9 cellular contexts compared by ENCODE assay signal in genomic region chr17:46822388-46822921, GRCh38. TPM values are rescaled to one million over a fixed set of nuclear protein-coding genes. Genes with fewer than 3 reads are reported as not detected.
A peak's percentile ranks its signal among the peaks of the same experiment; 100 is the strongest.
DNase-seq lines count a peak whose midpoint lies in the region; ATAC-seq and TF ChIP-seq lines count a peak whose summit lies in the region.
"Had no signal": no experiment of that assay in that cellular context is flagged by ENCODE, and none has a peak within 500 bp of the region (broad histone marks: within the 10 kb centered on the region; RNA-seq: fewer than 3 reads in every experiment).

No MANE protein-coding gene starts in this region.

- intact Hi-C loops in CD14-positive monocyte (cut with micrococcal nuclease): no loop called here
- intact Hi-C loops in right lobe of liver (cut with DNase I): no loop called here

- no peak for TF ChIP-seq POLR2A in right lobe of liver (IDR thresholded peaks at IDR 0.05)

- ATAC-seq in right lobe of liver (peak; percentile 63 to 75 (median 66)), GM18858 (IDR thresholded peaks at IDR 0.05; ENCODE audit: unreplicated experiment) (no peak)

- DNase-seq in CD14-positive monocyte (ENCODE audit: low spot score): no peak
- peak; percentile 43 for DNase-seq in KBM-7
- DNase-seq in activated T-cell treated with anti-CD3 and anti-CD28 coated beads, Interleukin-2, amount 50 U/mL, for 48 hours: peak; percentile 69 to 70
- peak in 2 of 3 donors; percentile 43 to 64 for DNase-seq in right lobe of liver
- DNase-seq in SKM-1 (lab: John Stamatoyannopoulos, UW; ENCODE audit: unreplicated experiment): no peak
- no peak for DNase-seq in 8988T
- DNase-seq in MG63: no peak

- peak; percentile 68 for TF ChIP-seq CTCF in CD14-positive monocyte (IDR thresholded peaks at IDR 0.05)
- TF ChIP-seq CTCF in right lobe of liver (IDR thresholded peaks at IDR 0.05): peak; percentile 67 to 91 (median 76)

- peaks cover 0 to 19% (median 5%) of the 10 kb centered on the region in 4 donors for H3K4me1 ChIP-seq in right lobe of liver

- in situ Hi-C loops in KBM-7 (cut with MboI; ENCODE audit: low pct_unique_long_range_greater_than_20kb, low sequenced_read_pairs): loop anchor here (25.0 kb wide), 1 partner anchor 835 kb away; the partner anchor contains the start of gene STH

- H3K4me3 ChIP-seq in right lobe of liver (no peak overlapping the region), MG63 (no peak overlapping the region)

- WGBS in right lobe of liver (ENCODE audit: insufficient coverage, low coverage, low lambda C conversion rate, missing lambda C conversion rate): 19% methylated on average over 25 of the region's 35 CpGs

- peaks cover 8 to 30% of the 10 kb centered on the region in 2 donors for H3K27me3 ChIP-seq in right lobe of liver
- peaks cover 22% of the 10 kb centered on the region for H3K27me3 ChIP-seq in MG63

- H3K4me1 Mint-ChIP-seq in CD14-positive monocyte: peaks cover 29% of the 10 kb centered on the region

- no peak overlapping the region for H3K27ac ChIP-seq in right lobe of liver

- peaks cover 63 to 83% (median 68%) of the 10 kb centered on the region in 3 donors for H3K27me3 Mint-ChIP-seq in CD14-positive monocyte (ENCODE audit: low read depth in 3 of 3)

- peak overlapping the region in 1 of 2 donors; percentile 82 for H3K4me3 Mint-ChIP-seq in CD14-positive monocyte

- peaks cover 2 to 26% (median 6%) of the 10 kb centered on the region in 7 donors for H3K9me3 Mint-ChIP-seq in CD14-positive monocyte
- H3K9me3 Mint-ChIP-seq: naive thymus-derived CD8-positive, alpha-beta T cell had no signal

- peaks cover 3 to 4% of the 10 kb centered on the region in 2 donors for H3K36me3 Mint-ChIP-seq in CD14-positive monocyte

- H3K36me3 ChIP-seq in right lobe of liver (no peaks in the 10 kb centered on the region), MG63 (no peaks in the 10 kb centered on the region)

- H3K27ac Mint-ChIP-seq in CD14-positive monocyte: no peak overlapping the region

- no peaks in the 10 kb centered on the region for H3K9me3 ChIP-seq in right lobe of liver
- no peaks in the 10 kb centered on the region for H3K9me3 ChIP-seq in MG63

RNA-seq across cellular contexts. Expression of gene WNT3, which starts 4.0 kb away (rescaled TPM):
- not detected for polyA plus RNA-seq in CD14-positive monocyte
- 1 to 10 TPM; 1.0 to 5.0 (median 4.0) TPM for total RNA-seq in right lobe of liver
- total RNA-seq in MG63 (2014; rRNA removed; shearing (Covaris generic); ENCODE audit: low replicate concordance): 5.6 and 8.5 TPM in 2 replicates
- total RNA-seq: naive thymus-derived CD8-positive, alpha-beta T cell had no signal
- polyA plus RNA-seq: naive thymus-derived CD8-positive, alpha-beta T cell had no signal

RNA-seq across cellular contexts. Expression of gene WNT9B, which starts 28.9 kb away (rescaled TPM):
- under 1 TPM in 1 of 2 donors, not detected in 1; 0.19 TPM for polyA plus RNA-seq in CD14-positive monocyte
- 1 to 10 TPM in 2 of 6 experiments, under 1 TPM in 1, not detected in 3; 0.55 to 1.7 (median 1.2) TPM for total RNA-seq in right lobe of liver
- total RNA-seq in MG63 (2014; rRNA removed; shearing (Covaris generic); ENCODE audit: low replicate concordance): not detected in 2 replicates
- total RNA-seq: naive thymus-derived CD8-positive, alpha-beta T cell had no signal
- polyA plus RNA-seq: naive thymus-derived CD8-positive, alpha-beta T cell had no signal

Comparison
In these comparisons a context has a peak if more than half of its experiments do, and no peak if none do; other contexts are left out.
1. DNase-seq: peak in KBM-7 (single experiment), activated T-cell treated with anti-CD3 and anti-CD28 coated beads, Interleukin-2, amount 50 U/mL, for 48 hours (2 of 2) and right lobe of liver (2 of 3); none in CD14-positive monocyte (single experiment), SKM-1 (single experiment), 8988T (single experiment) and MG63 (single experiment).